22 cellular contexts compared by ENCODE assay signal in the genomic region with DNA sequence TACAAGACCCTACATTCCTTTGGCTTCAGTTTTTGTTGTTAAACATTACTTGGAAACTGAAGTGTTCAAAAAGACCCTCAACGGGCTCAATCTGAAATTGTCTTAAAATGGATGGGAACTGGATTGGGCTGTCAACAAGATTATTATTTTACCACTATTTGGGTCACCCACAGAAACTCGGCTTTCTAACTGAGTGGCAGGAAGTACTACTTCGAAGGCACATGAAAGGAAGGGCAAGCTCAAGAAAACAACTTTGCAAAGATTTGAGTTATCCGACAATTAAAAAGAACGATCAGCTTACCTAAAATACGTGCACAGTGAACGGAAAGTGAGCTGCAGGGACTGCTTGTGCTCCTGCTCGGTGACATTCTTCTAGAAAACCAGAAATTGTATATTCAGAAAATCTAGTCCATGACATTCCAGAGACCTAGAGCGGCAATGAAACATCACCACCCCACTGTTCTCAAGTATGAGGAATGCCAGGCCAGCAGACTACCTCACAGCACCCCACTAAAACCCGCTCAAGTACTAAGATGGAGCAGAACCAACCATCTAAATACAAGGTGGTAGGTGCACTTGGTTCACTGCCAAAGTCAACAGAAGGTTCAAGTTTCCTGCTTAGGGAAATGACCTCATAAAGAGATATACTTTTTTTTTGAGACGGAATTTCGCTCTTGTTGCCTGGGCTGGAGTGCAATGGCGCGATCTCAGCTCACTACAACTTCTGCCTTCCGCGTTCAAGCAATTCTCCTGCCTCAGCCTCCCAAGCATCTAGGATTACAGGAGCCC.
A peak's percentile ranks its signal among the peaks of the same experiment; 100 is the strongest.
DNase-seq lines count a peak whose midpoint lies in the region; ATAC-seq and TF ChIP-seq lines count a peak whose summit lies in the region.
"Had no signal": no experiment of that assay in that cellular context is flagged by ENCODE, and none has a peak within 500 bp of the region (broad histone marks: within the 10 kb centered on the region; RNA-seq: fewer than 3 reads in every experiment).

No MANE protein-coding gene starts in this region.

- TF ChIP-seq CTCF in HEK293 (tag by site-specific recombination; IDR thresholded peaks at IDR 0.05) (no peak), HFFc6 (IDR thresholded peaks at IDR 0.05) (no peak)

- peak overlapping the region in 1 of 2 donors; percentile 9 for H3K4me3 Mint-ChIP-seq in activated T-cell treated with anti-CD3 and anti-CD28 coated beads, Interleukin-2, amount 50 U/mL, for 72 hours
- H3K4me3 Mint-ChIP-seq in activated T-helper 17 cell treated with anti-CD3 and anti-CD28 coated beads, Interleukin-2, amount 50 U/mL, for 72 hours, result peak overlapping the region; percentile 71
- peak overlapping the region; percentile 38 for H3K4me3 Mint-ChIP-seq in stimulated activated effector memory CD8-positive, alpha-beta T cell treated with anti-CD3 and anti-CD28 coated beads, Interleukin-12 subunit alpha, Interleukin-12 subunit beta, amount 100 ng/mL, for 72 hours
- no peak overlapping the region for H3K4me3 Mint-ChIP-seq in HFFc6
- H3K4me3 Mint-ChIP-seq: activated T-helper 1 cell treated with anti-CD3 and anti-CD28 coated beads, Interleukin-12 subunit alpha, Interleukin-12 subunit beta, Interleukin-2, Interleukin-4 antibody, amounts not matched to agents 30 ng/mL and 10 ng/mL and 1 ng/mL, durations not matched to agents 14 hours and 24 hours and 36 hours had no signal

- H3K36me3 Mint-ChIP-seq in activated T-cell treated with anti-CD3 and anti-CD28 coated beads, Interleukin-2, amount 50 U/mL, for 72 hours (ENCODE audit: insufficient read depth in 2 of 2), result peaks cover 4 to 21% of the 10 kb centered on the region in 2 donors
- H3K36me3 Mint-ChIP-seq in activated T-helper 17 cell treated with anti-CD3 and anti-CD28 coated beads, Interleukin-2, amount 50 U/mL, for 72 hours (ENCODE audit: low read depth), result peaks cover 98% of the 10 kb centered on the region
- H3K36me3 Mint-ChIP-seq in stimulated activated effector memory CD8-positive, alpha-beta T cell treated with anti-CD3 and anti-CD28 coated beads, Interleukin-12 subunit alpha, Interleukin-12 subunit beta, amount 100 ng/mL, for 72 hours, result peaks cover 91% of the 10 kb centered on the region
- H3K36me3 Mint-ChIP-seq in HFFc6 (ENCODE audit: low read depth), result peaks cover 28% of the 10 kb centered on the region
- H3K36me3 Mint-ChIP-seq: activated naive CD4-positive, alpha-beta T cell treated with anti-CD3 and anti-CD28 coated beads, Interleukin-2, amount 50 U/mL, for 72 hours had no signal

- H3K4me3 ChIP-seq in HEK293 (ENCODE audit: low read depth, low read length), result no peak overlapping the region
- H3K4me3 ChIP-seq: ascending aorta, BLaER1, esophagus squamous epithelium, hepatocyte, pancreas, SJCRH30 had no signal

- H3K27ac Mint-ChIP-seq in activated T-cell treated with anti-CD3 and anti-CD28 coated beads, Interleukin-2, amount 50 U/mL, for 72 hours, result peak overlapping the region; percentile 55
- peak overlapping the region; percentile 81 for H3K27ac Mint-ChIP-seq in activated T-helper 17 cell treated with anti-CD3 and anti-CD28 coated beads, Interleukin-2, amount 50 U/mL, for 72 hours
- H3K27ac Mint-ChIP-seq in stimulated activated effector memory CD8-positive, alpha-beta T cell treated with anti-CD3 and anti-CD28 coated beads, Interleukin-12 subunit alpha, Interleukin-12 subunit beta, amount 100 ng/mL, for 72 hours, result peak overlapping the region; percentile 92
- no peak overlapping the region for H3K27ac Mint-ChIP-seq in HFFc6

- no peak overlapping the region for H3K27ac ChIP-seq in HEK293 (ENCODE audit: extremely low read depth, low read depth, low read length)
- H3K27ac ChIP-seq: ascending aorta, BLaER1, esophagus squamous epithelium, hepatocyte, pancreas, SJCRH30 had no signal

- no peak for DNase-seq in activated T-cell treated with anti-CD3 and anti-CD28 coated beads, Interleukin-2, amount 50 U/mL, for 72 hours
- DNase-seq in activated T-cell treated with anti-CD3 and anti-CD28 coated beads for 4 hours, result no peak
- DNase-seq in stimulated activated effector memory CD8-positive, alpha-beta T cell treated with anti-CD3 and anti-CD28 coated beads, Interleukin-12 subunit alpha, Interleukin-12 subunit beta, amount 100 ng/mL, for 72 hours (ENCODE audit: low spot score in 2 of 2), result no peak
- no peak for DNase-seq in HFFc6
- DNase-seq: caudate nucleus; esophagus squamous epithelium; left cardiac atrium; mammary epithelial cell; NCI-H1694; NCI-H69; pancreas; SJCRH30; stimulated activated CD4-positive, alpha-beta T cell treated with anti-CD3 and anti-CD28 coated beads, Interleukin-2, amount 100 ng/mL, for 24 hours; trophoblast cell had no signal

- no peak for ATAC-seq in activated T-cell treated with anti-CD3 and anti-CD28 coated beads, Interleukin-2, amount 50 U/mL, for 72 hours (replicated peaks in 1 of 2)
- ATAC-seq in activated T-helper 17 cell treated with anti-CD3 and anti-CD28 coated beads, Interleukin-2, amount 50 U/mL, for 72 hours (replicated peaks), result no peak
- no peak for ATAC-seq in stimulated activated effector memory CD8-positive, alpha-beta T cell treated with anti-CD3 and anti-CD28 coated beads, Interleukin-12 subunit alpha, Interleukin-12 subunit beta, amount 100 ng/mL, for 72 hours
- no peak for ATAC-seq in HG02571 (IDR thresholded peaks at IDR 0.05; ENCODE audit: unreplicated experiment)
- ATAC-seq: activated naive CD4-positive, alpha-beta T cell treated with anti-CD3 and anti-CD28 coated beads, Interleukin-2, amount 50 U/mL, for 72 hours; left cardiac atrium had no signal

- no peaks in the 10 kb centered on the region for H3K27me3 Mint-ChIP-seq in activated T-cell treated with anti-CD3 and anti-CD28 coated beads, Interleukin-2, amount 50 U/mL, for 72 hours (ENCODE audit: low read depth)
- no peaks in the 10 kb centered on the region for H3K27me3 Mint-ChIP-seq in activated T-helper 17 cell treated with anti-CD3 and anti-CD28 coated beads, Interleukin-2, amount 50 U/mL, for 72 hours
- H3K27me3 Mint-ChIP-seq in HFFc6 (ENCODE audit: insufficient read depth), result peaks cover 2% of the 10 kb centered on the region; the same call in 1 of the 2 replicates

- H3K9me3 ChIP-seq in HEK293 (ENCODE audit: control insufficient read depth, insufficient read depth, low read depth, low read length), result no peaks in the 10 kb centered on the region
- H3K9me3 ChIP-seq: ascending aorta, BLaER1, esophagus squamous epithelium, pancreas, SJCRH30 had no signal

- peaks cover 17% of the 10 kb centered on the region for H3K4me1 Mint-ChIP-seq in activated T-cell treated with anti-CD3 and anti-CD28 coated beads, Interleukin-2, amount 50 U/mL, for 72 hours (ENCODE audit: low read depth)
- H3K4me1 Mint-ChIP-seq in activated T-helper 17 cell treated with anti-CD3 and anti-CD28 coated beads, Interleukin-2, amount 50 U/mL, for 72 hours, result peaks cover 37% of the 10 kb centered on the region
- peaks cover 17% of the 10 kb centered on the region for H3K4me1 Mint-ChIP-seq in stimulated activated effector memory CD8-positive, alpha-beta T cell treated with anti-CD3 and anti-CD28 coated beads, Interleukin-12 subunit alpha, Interleukin-12 subunit beta, amount 100 ng/mL, for 72 hours
- no peaks in the 10 kb centered on the region for H3K4me1 Mint-ChIP-seq in HFFc6 (ENCODE audit: low read depth)

- peaks cover 66 to 95% of the 10 kb centered on the region in 2 experiments for H3K36me3 ChIP-seq in HEK293 (ENCODE audit: control insufficient read depth in 2 of 2, insufficient read depth in 1 of 2, low read length in 2 of 2)

- CTCF ChIA-PET in HEK293 (lab: Yijun Ruan, JAX), result interaction anchor here (0.5 to 1.3 kb wide), 4 partner anchors 10 to 979 kb away, joined by 3 to 5 read pairs (median 3); no protein-coding TSS in a partner anchor

- H3K9me3 Mint-ChIP-seq in activated T-cell treated with anti-CD3 and anti-CD28 coated beads, Interleukin-2, amount 50 U/mL, for 72 hours, result no peaks in the 10 kb centered on the region
- H3K9me3 Mint-ChIP-seq in activated T-helper 17 cell treated with anti-CD3 and anti-CD28 coated beads, Interleukin-2, amount 50 U/mL, for 72 hours, result no peaks in the 10 kb centered on the region
- no peaks in the 10 kb centered on the region for H3K9me3 Mint-ChIP-seq in stimulated activated effector memory CD8-positive, alpha-beta T cell treated with anti-CD3 and anti-CD28 coated beads, Interleukin-12 subunit alpha, Interleukin-12 subunit beta, amount 100 ng/mL, for 72 hours
- H3K9me3 Mint-ChIP-seq in HFFc6, result no peaks in the 10 kb centered on the region
- H3K9me3 Mint-ChIP-seq: activated naive CD4-positive, alpha-beta T cell treated with anti-CD3 and anti-CD28 coated beads, Interleukin-2, amount 50 U/mL, for 72 hours; activated T-helper 1 cell treated with anti-CD3 and anti-CD28 coated beads, Interleukin-12 subunit alpha, Interleukin-12 subunit beta, Interleukin-2, Interleukin-4 antibody, amounts not matched to agents 30 ng/mL and 10 ng/mL and 1 ng/mL, durations not matched to agents 14 hours and 24 hours and 36 hours had no signal

- H3K4me1 ChIP-seq in HEK293 (ENCODE audit: control insufficient read depth, insufficient read depth, low read length), result no peaks in the 10 kb centered on the region
- H3K4me1 ChIP-seq: ascending aorta, BLaER1, esophagus squamous epithelium, pancreas, SJCRH30 had no signal

- POLR2A ChIA-PET in HEK293 (lab: Yijun Ruan, JAX), result no interaction called here

TF ChIP-seq in HEK293, 187 proteins besides CTCF, POLR2A, EP300 and RAD21:
- TF ChIP-seq ZNF600 (tag by site-specific recombination; IDR thresholded peaks at IDR 0.05) (0 out of 2 replicates have a peak, but pooled peaks have one; percentile 13), HOXA7 (CRISPR knock-in tag; IDR thresholded peaks at IDR 0.05; ENCODE audit: borderline replicate concordance) (no peak)
TF ChIP-seq in HEK293: peak in this region for 1.
